8 cellular contexts compared by ENCODE assay signal in the genomic region with DNA sequence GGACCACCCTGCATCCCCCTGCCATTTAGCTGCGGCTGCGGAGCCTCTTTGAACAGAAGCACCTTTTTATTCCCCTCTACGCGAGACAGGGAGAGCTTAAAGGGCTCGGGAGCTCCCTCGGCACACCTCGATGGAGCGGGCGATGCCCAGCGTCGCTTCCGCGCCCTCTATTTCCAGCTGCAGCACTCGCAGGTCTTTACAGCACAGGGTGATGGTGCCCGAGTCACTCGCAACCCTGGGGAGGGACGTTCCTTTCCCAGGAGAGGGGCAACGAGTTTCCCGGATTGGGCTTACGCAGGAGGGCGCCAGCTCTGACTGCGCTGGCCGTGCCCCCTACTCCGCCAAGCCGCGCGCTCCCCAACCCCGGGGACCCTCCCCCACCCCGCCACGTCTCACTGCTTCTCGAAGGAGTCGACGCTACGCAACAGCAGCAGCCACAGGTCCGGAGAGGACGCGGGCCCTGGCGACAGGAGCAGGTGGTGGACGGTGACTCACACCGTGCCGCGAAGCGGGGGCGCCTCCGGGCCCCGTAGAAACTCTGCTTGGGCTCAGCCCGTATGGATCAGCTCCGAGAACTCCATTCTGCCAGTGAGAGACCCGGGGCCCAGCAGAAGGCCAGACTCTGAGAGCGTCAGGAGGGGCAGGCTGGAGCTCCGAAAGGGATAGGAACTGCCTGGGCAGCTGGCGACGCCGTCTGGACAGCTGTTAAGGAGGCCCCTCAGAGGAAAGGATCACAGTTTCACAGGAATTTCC. TPM values are rescaled to one million over a fixed set of nuclear protein-coding genes. Genes with fewer than 3 reads are reported as not detected.
DNase-seq lines count a peak whose midpoint lies in the region; ATAC-seq and TF ChIP-seq lines count a peak whose summit lies in the region.

No MANE protein-coding gene starts in this region.

- 2% methylated on average over 19 to 32 of the region's 54 CpGs for WGBS in lower leg skin, 2 donors

- peak overlapping the region; percentile 84 to 91 for H3K4me3 Mint-ChIP-seq in stimulated activated naive B cell treated with anti-CD40 and anti-IgM and Interleukin-4, amounts not matched to agents 10 μg/mL and 1 μg/mL and 100 μg/mL, for 72 hours

- no peaks in the 10 kb centered on the region for H3K27me3 Mint-ChIP-seq in stimulated activated naive B cell treated with anti-CD40 and anti-IgM and Interleukin-4, amounts not matched to agents 10 μg/mL and 1 μg/mL and 100 μg/mL, for 72 hours

- H3K27ac Mint-ChIP-seq in stimulated activated naive B cell treated with anti-CD40 and anti-IgM and Interleukin-4, amounts not matched to agents 10 μg/mL and 1 μg/mL and 100 μg/mL, for 72 hours = peak overlapping the region; percentile 81

- H3K4me3 ChIP-seq in dorsolateral prefrontal cortex = peak overlapping the region; percentile 50 to 90 (median 74)
- peak overlapping the region; percentile 36 for H3K4me3 ChIP-seq in lower leg skin (ENCODE audit: low read depth, poor library complexity, severe bottlenecking)

- no peaks in the 10 kb centered on the region for H3K9me3 Mint-ChIP-seq in stimulated activated naive B cell treated with anti-CD40 and anti-IgM and Interleukin-4, amounts not matched to agents 10 μg/mL and 1 μg/mL and 100 μg/mL, for 72 hours

- intact Hi-C loops in dorsolateral prefrontal cortex (cut with DNase I) = loop anchor here (2.0 to 5.0 kb wide), 3 partner anchors 92 to 121 kb away; a partner anchor contains a TSS
- intact Hi-C loops in lower leg skin (cut with DNase I; ENCODE audit: low total_unique reads) = no loop called here

- peak overlapping the region in 56 of 59 donors; percentile 40 to 86 (median 76) for H3K27ac ChIP-seq in dorsolateral prefrontal cortex

- no peaks in the 10 kb centered on the region for H3K36me3 Mint-ChIP-seq in stimulated activated naive B cell treated with anti-CD40 and anti-IgM and Interleukin-4, amounts not matched to agents 10 μg/mL and 1 μg/mL and 100 μg/mL, for 72 hours

- DNase-seq in NCI-H1436 (lab: John Stamatoyannopoulos, UW) (peak; percentile 34), NCI-H1436 treated with DMSO at 0.1 percent for 48 hours (lab: John Stamatoyannopoulos, UW) (no peak), SW 1271 (lab: John Stamatoyannopoulos, UW) (peak; percentile 13 to 74), dorsolateral prefrontal cortex (peak; percentile 10 to 76 (median 58)), lower leg skin (ENCODE audit: low spot score in 2 of 2) (peak in 1 of 2 donors; percentile 91)
- no peak for DNase-seq in stimulated activated naive B cell treated with anti-CD40 and anti-IgM and Interleukin-4, amounts not matched to agents 10 μg/mL and 1 μg/mL and 100 μg/mL, for 72 hours

- TF ChIP-seq POLR2A in lower leg skin (IDR thresholded peaks at IDR 0.05) = no peak

- peak in 12 of 56 donors; percentile 8 to 32 (median 15) for TF ChIP-seq CTCF in dorsolateral prefrontal cortex (IDR thresholded peaks at IDR 0.05 in 54 of 56, conservative IDR thresholded peaks at IDR 0.05 in 2 of 56; ENCODE audit: low read depth in 1 of 56, partially characterized antibody in 56 of 56)
- TF ChIP-seq CTCF in lower leg skin (IDR thresholded peaks at IDR 0.05) = no peak

- ATAC-seq in HG03439 (IDR thresholded peaks at IDR 0.05; ENCODE audit: unreplicated experiment) (peak; percentile 45), HG03025 (IDR thresholded peaks at IDR 0.05; ENCODE audit: low FRiP score, unreplicated experiment) (no peak)
- ATAC-seq in stimulated activated naive B cell treated with anti-CD40 and anti-IgM and Interleukin-4, amounts not matched to agents 10 μg/mL and 1 μg/mL and 100 μg/mL, for 72 hours (replicated peaks) = peak; percentile 72 to 76

- no peaks in the 10 kb centered on the region for H3K27me3 ChIP-seq in dorsolateral prefrontal cortex

- H3K4me1 Mint-ChIP-seq in stimulated activated naive B cell treated with anti-CD40 and anti-IgM and Interleukin-4, amounts not matched to agents 10 μg/mL and 1 μg/mL and 100 μg/mL, for 72 hours = peaks cover 12 to 41% of the 10 kb centered on the region in 2 donors

RNA-seq across cellular contexts. Expression of a gene that starts 5.8 kb away (rescaled TPM):
- total RNA-seq in dorsolateral prefrontal cortex = 1 to 10 TPM in 82 of 120 experiments, under 1 TPM in 21, not detected in 17; 0.54 to 8.7 (median 1.7) TPM
- 1 to 10 TPM in 1 of 4 donors, under 1 TPM in 2, not detected in 1; 0.42 to 1.4 (median 0.51) TPM for total RNA-seq in lower leg skin

RNA-seq across cellular contexts. Expression of a gene that starts 9.9 kb away (rescaled TPM):
- total RNA-seq in dorsolateral prefrontal cortex (1 to 10 TPM in 5 of 120 experiments, under 1 TPM in 24, not detected in 91; 0.19 to 2.1 (median 0.52) TPM), lower leg skin (1 to 10 TPM in 3 of 4 donors, under 1 TPM in 1; 0.25 to 3.0 (median 2.0) TPM)

RNA-seq across cellular contexts. Expression of a gene that starts 19.0 kb away (rescaled TPM):
- total RNA-seq in dorsolateral prefrontal cortex (100 to 1,000 TPM in 37 of 120 experiments, 10 to 100 TPM in 83; 71.7 to 128 (median 95.7) TPM), lower leg skin (100 to 1,000 TPM; 128 to 189 (median 169) TPM)

RNA-seq across cellular contexts. Expression of a gene that starts 19.0 kb away (rescaled TPM):
- 10 to 100 TPM; 16.0 to 39.7 (median 25.8) TPM for total RNA-seq in dorsolateral prefrontal cortex
- total RNA-seq in lower leg skin = 10 to 100 TPM in 2 of 4 donors, 1 to 10 TPM in 2; 2.7 to 14.8 (median 9.0) TPM

RNA-seq across cellular contexts. Expression of a gene that starts 32.3 kb away (rescaled TPM):
- total RNA-seq in dorsolateral prefrontal cortex = under 1 TPM in 2 of 120 experiments, not detected in 118; 0.35 to 0.43 TPM
- total RNA-seq in lower leg skin = not detected

Comparison
In these comparisons a context has a peak if more than half of its experiments do, and no peak if none do; other contexts are left out.
1. DNase-seq: peak in NCI-H1436 (single experiment), SW 1271 (2 of 2) and dorsolateral prefrontal cortex (10 of 10); none in NCI-H1436 treated with DMSO at 0.1 percent for 48 hours (single experiment) and stimulated activated naive B cell treated with anti-CD40 and anti-IgM and Interleukin-4, amounts not matched to agents 10 μg/mL and 1 μg/mL and 100 μg/mL, for 72 hours (single experiment).